In the genomic region with DNA sequence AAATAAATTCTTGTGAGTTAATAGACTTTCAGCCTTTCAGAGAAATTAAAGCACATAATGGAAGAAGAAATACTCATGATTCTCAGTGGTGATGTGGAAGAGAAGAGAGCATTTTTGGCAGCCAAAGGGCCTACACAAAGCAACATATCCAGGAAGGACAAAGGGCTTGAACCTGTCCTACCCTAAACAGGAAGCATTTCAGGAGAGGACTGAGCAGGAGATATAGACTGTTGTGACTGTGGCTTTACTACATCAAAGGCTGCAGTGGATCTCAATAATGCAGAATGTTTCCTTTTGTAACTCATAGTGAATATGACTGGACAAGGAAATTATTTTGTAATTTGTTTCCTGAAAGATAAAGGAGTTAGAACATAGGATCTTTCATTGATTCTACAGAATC, we compare ENCODE assay signal across 1 cellular context.
TF ChIP-seq lines count a peak whose summit lies in the region.

No MANE protein-coding gene starts in this region.

TF ChIP-seq in HEK293T, 16 proteins besides CTCF, POLR2A, EP300 and RAD21 (continued from another document):
- TF ChIP-seq SP1 (IDR thresholded peaks at IDR 0.05) (no peak), TARDBP (IDR thresholded peaks at IDR 0.05) (no peak), ARNT (IDR thresholded peaks at IDR 0.05) (no peak)
